Comparison of ENCODE assay signal across 8 cellular contexts in genomic region chr14:94769413-94770250, GRCh38. TPM values are rescaled to one million over a fixed set of nuclear protein-coding genes. Genes with fewer than 3 reads are reported as not detected.
DNase-seq lines count a peak whose midpoint lies in the region; ATAC-seq and TF ChIP-seq lines count a peak whose summit lies in the region.

GSC (minus strand) TSS chr14:94770113; CDS start chr14:94770015, 98 bp downstream.

- H3K36me3 ChIP-seq in cardiac muscle cell: no peaks in the 10 kb centered on the region
- no peaks in the 10 kb centered on the region for H3K36me3 ChIP-seq in psoas muscle (ENCODE audit: insufficient read depth in 1 of 2, low read depth in 1 of 2)

- ATAC-seq in psoas muscle (peak in 3 of 4 donors; percentile 68 to 81 (median 70)), HG02852 (IDR thresholded peaks at IDR 0.05; ENCODE audit: unreplicated experiment) (no peak), GM21360 (IDR thresholded peaks at IDR 0.05; ENCODE audit: unreplicated experiment) (no peak)

- 1% methylated on average over 69 to 94 of the region's 94 CpGs for WGBS in psoas muscle, 3 donors

- H3K4me1 ChIP-seq in cardiac muscle cell (ENCODE audit: low read depth): peaks cover 3% of the 10 kb centered on the region
- peaks cover 6% of the 10 kb centered on the region for H3K4me1 ChIP-seq in psoas muscle

- peak; percentile 14 for DNase-seq in stimulated activated CD4-positive, alpha-beta T cell treated with anti-CD3 and anti-CD28 coated beads, Interleukin-1b, Interleukin-23, amount 100 ng/mL, for 48 hours
- DNase-seq in stimulated activated CD4-positive, alpha-beta T cell treated with anti-CD3 and anti-CD28 coated beads, Interleukin-4, amount 100 ng/mL, for 1 hour: no peak
- DNase-seq in cardiac muscle cell (ENCODE audit: low read depth in 1 of 2, low spot score in 1 of 2) (peak; percentile 57 to 62), psoas muscle (peak; percentile 66 to 82), OCI-M1 (lab: John Stamatoyannopoulos, UW) (no peak)

- peak within 1 kb of the TSS; percentile 33 for H3K4me3 ChIP-seq in WI38 (ENCODE audit: low read depth, low read length)
- H3K4me3 ChIP-seq in cardiac muscle cell: peak within 1 kb of the TSS; percentile 21
- H3K4me3 ChIP-seq in psoas muscle: peak within 1 kb of the TSS; percentile 66

- H3K9me3 ChIP-seq in cardiac muscle cell (ENCODE audit: low read depth) (no peaks in the 10 kb centered on the region), psoas muscle (no peaks in the 10 kb centered on the region)

- H3K27me3 ChIP-seq in cardiac muscle cell (peaks cover 100% of the 10 kb centered on the region), psoas muscle (ENCODE audit: insufficient read depth in 3 of 3, low read length in 2 of 3) (peaks cover 0 to 95% (median 44%) of the 10 kb centered on the region in 3 donors)

- intact Hi-C loops in psoas muscle (cut with DNase I): no loop called here

- TF ChIP-seq CTCF in WI38 (IDR thresholded peaks at IDR 0.05; ENCODE audit: low read depth, low read length): no peak
- TF ChIP-seq CTCF in cardiac muscle cell (IDR thresholded peaks at IDR 0.05; ENCODE audit: low read depth, low read length): no peak
- no peak for TF ChIP-seq CTCF in psoas muscle (IDR thresholded peaks at IDR 0.05)

- H3K27ac ChIP-seq in cardiac muscle cell (no peak within 1 kb of the TSS), psoas muscle (peak within 1 kb of the TSS; percentile 41)

RNA-seq across cellular contexts. Expression of gene GSC, which starts in this region (rescaled TPM):
- total RNA-seq in cardiac muscle cell (1.2 and 1.3 TPM in 2 replicates), psoas muscle (under 1 TPM; 0.36 to 0.94 (median 0.62) TPM)
- polyA plus RNA-seq in cardiac muscle cell (0.24 TPM in 1 of 2 replicates, not detected in the other), psoas muscle (under 1 TPM; 0.34 to 0.51 (median 0.40) TPM)

Comparison
In these comparisons a context has a peak if more than half of its experiments do, and no peak if none do; other contexts are left out.
1. DNase-seq: peak in stimulated activated CD4-positive, alpha-beta T cell treated with anti-CD3 and anti-CD28 coated beads, Interleukin-1b, Interleukin-23, amount 100 ng/mL, for 48 hours (single experiment) and cardiac muscle cell (2 of 2); none in stimulated activated CD4-positive, alpha-beta T cell treated with anti-CD3 and anti-CD28 coated beads, Interleukin-4, amount 100 ng/mL, for 1 hour (single experiment) and OCI-M1 (single experiment).
2. Peak in DNase-seq, ATAC-seq, H3K4me3 ChIP-seq and H3K27ac ChIP-seq in psoas muscle; RNA of the gene not detected or under 1 TPM.
3. Peak in every context shown above with its lines, with median percentiles within 50 percentile points of each other: H3K4me3 ChIP-seq.